8 cellular contexts compared by ENCODE assay signal in genomic region chr7:102415685-102416225, GRCh38. TPM values are rescaled to one million over a fixed set of nuclear protein-coding genes. Genes with fewer than 3 reads are reported as not detected.
A peak's percentile ranks its signal among the peaks of the same experiment; 100 is the strongest.
DNase-seq lines count a peak whose midpoint lies in the region; ATAC-seq and TF ChIP-seq lines count a peak whose summit lies in the region.

No MANE protein-coding gene starts in this region.

- 93 to 97% methylated on average over 12 of the region's 12 CpGs for WGBS in endodermal cell (ENCODE audit: insufficient coverage in 1 of 2, insufficient read length in 1 of 2), 2 experiments

- TF ChIP-seq CTCF in endodermal cell (conservative IDR thresholded peaks at IDR 0.05) (no peak), vagina (IDR thresholded peaks at IDR 0.05) (no peak), GM13977 (IDR thresholded peaks at IDR 0.05; ENCODE audit: extremely low read depth, insufficient read depth, missing control alignments) (no peak)

- peaks cover 6% of the 10 kb centered on the region for H3K4me1 Mint-ChIP-seq in endodermal cell

- H3K9me3 Mint-ChIP-seq in endodermal cell, result peaks cover 1% of the 10 kb centered on the region

- no peaks in the 10 kb centered on the region for H3K27me3 Mint-ChIP-seq in endodermal cell (ENCODE audit: insufficient read depth)

- peaks cover 2% of the 10 kb centered on the region for H3K9me3 ChIP-seq in endodermal cell (ENCODE audit: control insufficient read depth, low read length)
- no peaks in the 10 kb centered on the region for H3K9me3 ChIP-seq in vagina

- DNase-seq in T-helper 9 cell (peak; percentile 39), dermis blood vessel endothelial cell (peak; percentile 30), OCI-M2 (lab: John Stamatoyannopoulos, UW; ENCODE audit: unreplicated experiment) (no peak), endodermal cell (no peak), vagina (ENCODE audit: extremely low spot score in 2 of 2) (no peak), GM13977 (ENCODE audit: low spot score) (no peak)
- DNase-seq in stimulated activated CD8-positive, alpha-beta memory T cell treated with anti-CD3 and anti-CD28 coated beads, Interleukin-7, amount 100 ng/mL, for 24 hours (ENCODE audit: low read depth), result peak; percentile 38

- no peak overlapping the region for H3K4me3 Mint-ChIP-seq in endodermal cell

- intact Hi-C loops in vagina (cut with DNase I), result no loop called here

- no peak overlapping the region for H3K4me3 ChIP-seq in endodermal cell (ENCODE audit: low read length)
- no peak overlapping the region for H3K4me3 ChIP-seq in vagina

- H3K9ac ChIP-seq in endodermal cell (ENCODE audit: extremely low read depth, low read length, poor library complexity, severe bottlenecking), result no peak overlapping the region

- no peaks in the 10 kb centered on the region for H3K27me3 ChIP-seq in endodermal cell (ENCODE audit: control insufficient read depth, insufficient read depth, low read length, poor library complexity, severe bottlenecking)
- H3K27me3 ChIP-seq in vagina, result no peaks in the 10 kb centered on the region

- in situ Hi-C loops in GM13977 (cut with MboI; ENCODE audit: low pct_unique_long_range_greater_than_20kb, low sequenced_read_pairs, unreplicated experiment), result no loop called here

- no peak overlapping the region for H3K27ac Mint-ChIP-seq in endodermal cell

- peak; percentile 52 for ATAC-seq in GM21367 (IDR thresholded peaks at IDR 0.05; ENCODE audit: unreplicated experiment)

- H3K4me1 ChIP-seq in endodermal cell (ENCODE audit: control insufficient read depth, insufficient read depth, low read length), result peaks cover 3% of the 10 kb centered on the region
- H3K4me1 ChIP-seq in vagina, result no peaks in the 10 kb centered on the region

- H3K27ac ChIP-seq in endodermal cell (ENCODE audit: low read depth, low read length), result no peak overlapping the region
- no peak overlapping the region for H3K27ac ChIP-seq in vagina

- H3K36me3 ChIP-seq in endodermal cell (ENCODE audit: control insufficient read depth, insufficient read depth, low read length) (peaks cover 79% of the 10 kb centered on the region), vagina (peaks cover 0 to 40% of the 10 kb centered on the region in 2 donors)

- no peak for TF ChIP-seq POLR2A in vagina (IDR thresholded peaks at IDR 0.05)

- H3K36me3 Mint-ChIP-seq in endodermal cell (ENCODE audit: low read depth), result peaks cover 83% of the 10 kb centered on the region

RNA-seq across cellular contexts. Expression of gene ORAI2, which starts 17.6 kb away (rescaled TPM):
- total RNA-seq in dermis blood vessel endothelial cell, result 94.3 and 147 TPM in 2 replicates
- total RNA-seq in endodermal cell, result 10 to 100 TPM; 24.3 to 26.1 TPM
- 27.6 TPM for polyA plus RNA-seq in endodermal cell (2013, experiment 1 of 2)
- polyA plus RNA-seq in endodermal cell (2013, experiment 2 of 2), result 28.1 TPM
- total RNA-seq in vagina, result 15.5 TPM

RNA-seq across cellular contexts. Expression of gene PRKRIP1, which starts 19.6 kb away (rescaled TPM):
- 15.9 and 18.0 TPM in 2 replicates for total RNA-seq in dermis blood vessel endothelial cell
- 10 to 100 TPM; 30.3 to 35.0 TPM for total RNA-seq in endodermal cell
- polyA plus RNA-seq in endodermal cell (2013, experiment 1 of 2), result 34.9 TPM
- 29.8 TPM for polyA plus RNA-seq in endodermal cell (2013, experiment 2 of 2)
- total RNA-seq in vagina, result 17.4 TPM

RNA-seq across cellular contexts. Expression of gene ALKBH4, which starts 48.9 kb away (rescaled TPM):
- total RNA-seq in dermis blood vessel endothelial cell (11.6 and 25.5 TPM in 2 replicates), endodermal cell (10 to 100 TPM; 16.2 to 17.2 TPM), vagina (8.3 TPM)
- polyA plus RNA-seq in endodermal cell (2013, experiment 1 of 2), result 10.3 TPM
- polyA plus RNA-seq in endodermal cell (2013, experiment 2 of 2), result 10.9 TPM

RNA-seq across cellular contexts. Expression of gene LRWD1, which starts 49.0 kb away (rescaled TPM):
- 21.6 and 28.8 TPM in 2 replicates for total RNA-seq in dermis blood vessel endothelial cell
- 10 to 100 TPM; 30.9 to 43.5 TPM for total RNA-seq in endodermal cell
- polyA plus RNA-seq in endodermal cell (2013, experiment 1 of 2), result 21.3 TPM
- 22.8 TPM for polyA plus RNA-seq in endodermal cell (2013, experiment 2 of 2)
- total RNA-seq in vagina, result 11.0 TPM

RNA-seq across cellular contexts. Expression of gene SPDYE6, which starts 59.5 kb away (rescaled TPM):
- total RNA-seq in dermis blood vessel endothelial cell (not detected in 2 replicates), endodermal cell (not detected), vagina (not detected)
- not detected for polyA plus RNA-seq in endodermal cell (2013, experiment 1 of 2)
- not detected for polyA plus RNA-seq in endodermal cell (2013, experiment 2 of 2)

Comparison
In these comparisons a context has a peak if more than half of its experiments do, and no peak if none do; other contexts are left out.
1. DNase-seq: peak in T-helper 9 cell (single experiment), dermis blood vessel endothelial cell (single experiment) and stimulated activated CD8-positive, alpha-beta memory T cell treated with anti-CD3 and anti-CD28 coated beads, Interleukin-7, amount 100 ng/mL, for 24 hours (single experiment); none in OCI-M2 (single experiment), endodermal cell (single experiment), vagina (0 of 2) and GM13977 (single experiment).